23 cellular contexts compared by ENCODE assay signal in the genomic region with DNA sequence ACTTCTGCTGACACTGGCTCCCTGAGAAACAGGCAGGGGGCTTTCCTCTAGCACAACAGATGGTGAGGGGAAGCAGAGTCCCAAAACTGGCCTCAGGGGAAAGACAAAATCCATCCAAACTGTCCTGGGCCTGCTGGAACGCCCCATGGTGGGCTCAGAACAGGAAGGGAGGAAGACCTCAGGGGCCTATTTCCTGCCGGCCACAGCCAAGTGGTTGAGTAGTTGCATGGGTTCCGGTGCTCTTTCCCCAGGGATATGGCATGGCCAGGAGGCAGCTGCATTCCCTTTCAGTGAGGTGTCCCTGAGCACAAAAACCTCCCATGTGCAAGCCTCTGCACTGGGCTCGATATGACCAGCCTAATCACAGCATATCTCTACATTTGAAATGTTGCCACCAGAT.
DNase-seq lines count a peak whose midpoint lies in the region; ATAC-seq and TF ChIP-seq lines count a peak whose summit lies in the region.
"Had no signal": no experiment of that assay in that cellular context is flagged by ENCODE, and none has a peak within 500 bp of the region (broad histone marks: within the 10 kb centered on the region; RNA-seq: fewer than 3 reads in every experiment).

No MANE protein-coding gene starts in this region.

- H3K9me3 ChIP-seq in CD8-positive, alpha-beta T cell (ENCODE audit: low read length) = no peaks in the 10 kb centered on the region
- H3K9me3 ChIP-seq: BE2C, Peyer's patch had no signal

- no peak overlapping the region for H3K27ac Mint-ChIP-seq in CD8-positive, alpha-beta T cell
- H3K27ac Mint-ChIP-seq in T-cell = no peak overlapping the region
- H3K27ac Mint-ChIP-seq: CD8-positive, alpha-beta memory T cell; GM23338 had no signal

- POLR2A ChIA-PET in CD8-positive, alpha-beta T cell (lab: Charles Lee) = no interaction called here
- POLR2A ChIA-PET in T-cell (lab: Charles Lee) = no interaction called here

- peak overlapping the region; percentile 21; the same call in 1 of the 2 replicates for H3K4me3 ChIP-seq in ACC112 (ENCODE audit: low read depth, low read length)
- H3K4me3 ChIP-seq in CD8-positive, alpha-beta T cell (ENCODE audit: low read depth, low read length) = no peak overlapping the region
- H3K4me3 ChIP-seq: GM23338, K562, Peyer's patch had no signal

- no peaks in the 10 kb centered on the region for H3K27me3 Mint-ChIP-seq in CD8-positive, alpha-beta T cell (ENCODE audit: low read depth)
- peaks cover 1 to 10% of the 10 kb centered on the region in 2 donors for H3K27me3 Mint-ChIP-seq in T-cell

- H3K4me3 Mint-ChIP-seq in CD8-positive, alpha-beta T cell = no peak overlapping the region
- no peak overlapping the region for H3K4me3 Mint-ChIP-seq in T-cell
- H3K4me3 Mint-ChIP-seq: CD8-positive, alpha-beta memory T cell; GM23338 had no signal

- intact Hi-C loops in CD8-positive, alpha-beta T cell (cut with DNase I, micrococcal nuclease) = no loop called here
- intact Hi-C loops in left ventricle myocardium superior (cut with micrococcal nuclease) = no loop called here

- no peaks in the 10 kb centered on the region for H3K4me1 Mint-ChIP-seq in CD8-positive, alpha-beta T cell (ENCODE audit: low read depth)
- H3K4me1 Mint-ChIP-seq in T-cell = no peaks in the 10 kb centered on the region
- H3K4me1 Mint-ChIP-seq: CD8-positive, alpha-beta memory T cell; GM23338 had no signal

- peak overlapping the region; percentile 60 for H2AFZ ChIP-seq in ACC112 (ENCODE audit: low read length, unreplicated experiment)
- H2AFZ ChIP-seq: GM23338 had no signal

- CTCF ChIA-PET in CD8-positive, alpha-beta T cell (lab: Charles Lee) = no interaction called here
- CTCF ChIA-PET in T-cell (lab: Charles Lee) = no interaction called here

- 0 out of 2 replicates have a peak, but pooled peaks cover 4% of the 10 kb centered on the region for H3K27me3 ChIP-seq in ACC112 (ENCODE audit: insufficient read depth, low read length)
- H3K27me3 ChIP-seq in CD8-positive, alpha-beta T cell (ENCODE audit: insufficient read depth, low read length) = no peaks in the 10 kb centered on the region
- H3K27me3 ChIP-seq: Peyer's patch had no signal

- H3K27ac ChIP-seq in ACC112 (ENCODE audit: low read depth, low read length) = peak overlapping the region; percentile 41; the same call in 1 of the 2 replicates
- H3K27ac ChIP-seq in CD8-positive, alpha-beta T cell (ENCODE audit: low read depth, low read length) = no peak overlapping the region
- H3K27ac ChIP-seq: Peyer's patch had no signal

- DNase-seq in ELR (ENCODE audit: low read depth) (peak; percentile 9), RPMI7951 (ENCODE audit: low read depth) (peak; percentile 86), fibroblast of peridontal ligament (ENCODE audit: extremely low read depth) (peak; percentile 11), left ventricle myocardium superior (no peak), T-cell (no peak)
- DNase-seq in CD8-positive, alpha-beta T cell = no peak
- no peak for DNase-seq in stimulated activated CD4-positive, alpha-beta T cell treated with anti-CD3 and anti-CD28 coated beads, Interleukin-4, amount 100 ng/mL, for 4 hours
- DNase-seq: 8988T; BE2C; CD8-positive, alpha-beta memory T cell; DMS79; HCEC 1CT; NCI-H1436 treated with DMSO at 0.1 percent for 48 hours; NCI-H2081; NCI-H2171 treated with DMSO at 0.1 percent for 48 hours; NCI-H446 treated with DMSO at 0.1 percent for 48 hours; NCI-H69; Peyer's patch; SW 1271 had no signal

- no peak for TF ChIP-seq CTCF in CD8-positive, alpha-beta T cell (IDR thresholded peaks at IDR 0.05)

- no peaks in the 10 kb centered on the region for H3K36me3 Mint-ChIP-seq in CD8-positive, alpha-beta T cell
- no peaks in the 10 kb centered on the region for H3K36me3 Mint-ChIP-seq in T-cell
- H3K36me3 Mint-ChIP-seq: CD8-positive, alpha-beta memory T cell had no signal

- no peaks in the 10 kb centered on the region for H3K36me3 ChIP-seq in ACC112 (ENCODE audit: insufficient read depth, low read length)
- no peaks in the 10 kb centered on the region for H3K36me3 ChIP-seq in CD8-positive, alpha-beta T cell (ENCODE audit: insufficient read depth, low read length)
- H3K36me3 ChIP-seq: BE2C, Peyer's patch had no signal

- H3K4me1 ChIP-seq in ACC112 (ENCODE audit: control insufficient read depth, insufficient read depth, low read length, unreplicated experiment) = peaks cover 19% of the 10 kb centered on the region
- no peaks in the 10 kb centered on the region for H3K4me1 ChIP-seq in CD8-positive, alpha-beta T cell (ENCODE audit: insufficient read depth, low read length)
- H3K4me1 ChIP-seq: BE2C, Peyer's patch had no signal

- no peak for ATAC-seq in CD8-positive, alpha-beta T cell
- ATAC-seq in left ventricle myocardium superior = no peak
- no peak for ATAC-seq in T-cell (replicated peaks in 1 of 4)
- ATAC-seq: GM23338, K562, Right ventricle myocardium inferior had no signal

- no peaks in the 10 kb centered on the region for H3K9me3 Mint-ChIP-seq in CD8-positive, alpha-beta T cell
- peaks cover 2 to 9% (median 3%) of the 10 kb centered on the region in 3 donors for H3K9me3 Mint-ChIP-seq in T-cell
- H3K9me3 Mint-ChIP-seq: GM23338 had no signal

- no peaks in the 10 kb centered on the region for H3K79me2 ChIP-seq in ACC112 (ENCODE audit: control insufficient read depth, insufficient read depth, low read length, unreplicated experiment)

Comparison
In these comparisons a context has a peak if more than half of its experiments do, and no peak if none do; other contexts are left out.
1. DNase-seq: peak in ELR (single experiment), RPMI7951 (single experiment) and fibroblast of peridontal ligament (single experiment); none in CD8-positive, alpha-beta T cell (0 of 7), left ventricle myocardium superior (single experiment), stimulated activated CD4-positive, alpha-beta T cell treated with anti-CD3 and anti-CD28 coated beads, Interleukin-4, amount 100 ng/mL, for 4 hours (0 of 2) and T-cell (0 of 34).